Comparison of ENCODE assay signal across 27 cellular contexts in the genomic region with DNA sequence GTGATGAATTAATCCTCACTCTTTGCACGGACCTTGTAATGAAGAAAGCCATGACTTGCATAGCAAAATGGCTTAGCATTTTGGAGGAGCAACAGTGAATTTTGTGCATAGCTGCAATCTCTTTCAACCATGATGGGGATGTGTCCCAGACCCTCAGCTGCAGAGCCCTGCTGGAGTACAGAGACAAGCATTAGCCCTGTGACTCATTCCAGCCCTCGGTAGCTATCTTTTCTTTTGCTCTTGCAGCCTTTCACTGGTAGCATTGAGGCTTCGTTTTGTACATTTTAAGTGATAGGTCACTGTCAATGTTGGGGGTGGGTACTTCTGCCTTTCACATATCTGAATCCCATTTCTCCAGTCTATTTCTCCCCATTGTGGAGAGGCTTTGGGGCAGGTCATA. TPM values are rescaled to one million over a fixed set of nuclear protein-coding genes. Genes with fewer than 3 reads are reported as not detected.
"Had no signal": no experiment of that assay in that cellular context is flagged by ENCODE, and none has a peak within 500 bp of the region (broad histone marks: within the 10 kb centered on the region; RNA-seq: fewer than 3 reads in every experiment).

No MANE protein-coding gene starts in this region.

- DNase-seq: natural killer cell; occipital lobe; ovary; posterior cingulate gyrus; psoas muscle; right cardiac atrium; right lobe of liver; sigmoid colon; small intestine; stimulated activated CD4-positive, alpha-beta T cell treated with anti-CD3 and anti-CD28 coated beads, Interleukin-15, amount 100 ng/mL, for 24 hours; stimulated activated CD4-positive, alpha-beta T cell treated with anti-CD3 and anti-CD28 coated beads, Interleukin-2, amount 100 ng/mL, for 24 hours; stimulated activated CD4-positive, alpha-beta T cell treated with anti-CD3 and anti-CD28 coated beads, Interleukin-2, amount 100 ng/mL, for 48 hours; stimulated activated CD4-positive, alpha-beta T cell treated with anti-CD3 and anti-CD28 coated beads, Interleukin-4, amount 100 ng/mL, for 24 hours; stimulated activated naive B cell treated with anti-CD40 and anti-IgM and Interleukin-4, amounts not matched to agents 10 μg/mL and 1 μg/mL and 100 μg/mL, for 72 hours; stimulated activated naive CD4-positive, alpha-beta T cell treated with Interleukin-2 at 50 U/mL for 16 hours; stomach; thyroid gland; trophoblast cell; upper lobe of left lung had no signal

- H3K9me3 ChIP-seq: ovary, psoas muscle, right lobe of liver, thoracic aorta, thyroid gland had no signal

- FAIRE-seq: small intestine, urothelium cell line had no signal

- H3K4me2 ChIP-seq: neural progenitor cell had no signal

- H3K9ac ChIP-seq: neural progenitor cell, parathyroid adenoma had no signal

- H3K4me3 ChIP-seq: neural progenitor cell, ovary, psoas muscle, right lobe of liver, sigmoid colon, stomach, thoracic aorta, thyroid gland, tibial nerve, upper lobe of left lung, vagina had no signal

- H3K4me1 ChIP-seq: neural progenitor cell, parathyroid adenoma, psoas muscle, right lobe of liver, sigmoid colon, stomach, thyroid gland, tibial nerve, upper lobe of left lung, vagina had no signal

- H3K27ac ChIP-seq: neural progenitor cell, ovary, parathyroid adenoma, psoas muscle, right lobe of liver, sigmoid colon, stomach, thoracic aorta, thyroid gland, tibial nerve, upper lobe of left lung, vagina had no signal

- H3K79me2 ChIP-seq: parathyroid adenoma had no signal

- H3K27me3 ChIP-seq: neural progenitor cell, ovary, right lobe of liver, sigmoid colon, stomach, thyroid gland, tibial nerve, upper lobe of left lung, vagina had no signal

- H3K36me3 ChIP-seq: neural progenitor cell, ovary, right lobe of liver, sigmoid colon, stomach, thoracic aorta, thyroid gland, tibial nerve, upper lobe of left lung, vagina had no signal

- H2AFZ ChIP-seq: neural progenitor cell, parathyroid adenoma had no signal

- ATAC-seq: natural killer cell; psoas muscle; right cardiac atrium; right lobe of liver; stimulated activated effector memory CD8-positive, alpha-beta T cell treated with anti-CD3 and anti-CD28 coated beads, Interleukin-12 subunit alpha, Interleukin-12 subunit beta, amount 100 ng/mL, for 72 hours; stimulated activated naive B cell treated with anti-CD40 and anti-IgM and Interleukin-4, amounts not matched to agents 10 μg/mL and 1 μg/mL and 100 μg/mL, for 72 hours had no signal

RNA-seq across cellular contexts. Expression of a gene that starts 58.4 kb away (rescaled TPM):
- total RNA-seq: natural killer cell, osteoblast, right lobe of liver, thoracic aorta had no signal
- polyA plus RNA-seq: right cardiac atrium had no signal
